Comparison of ENCODE assay signal across 1 cellular context in genomic region chr2:218882463-218882821, GRCh38.
TF ChIP-seq lines count a peak whose summit lies in the region.

No MANE protein-coding gene starts in this region.

TF ChIP-seq in endothelial cell of umbilical vein, 7 proteins besides CTCF, POLR2A, EP300 and RAD21 (continued from another document):
- TF ChIP-seq EZH2 (IDR thresholded peaks at IDR 0.05; ENCODE audit: borderline replicate concordance, low read depth, low read length, severe bottlenecking), result peak; percentile 33
